8 cellular contexts compared by ENCODE assay signal in genomic region chr14:67837011-67837624, GRCh38. TPM values are rescaled to one million over a fixed set of nuclear protein-coding genes. Genes with fewer than 3 reads are reported as not detected.
DNase-seq lines count a peak whose midpoint lies in the region; ATAC-seq and TF ChIP-seq lines count a peak whose summit lies in the region.

No MANE protein-coding gene starts in this region.

- no peak overlapping the region for H3K4me3 ChIP-seq in NB4 (ENCODE audit: low read depth, low read length)
- no peak overlapping the region for H3K4me3 ChIP-seq in dorsolateral prefrontal cortex

- no peaks in the 10 kb centered on the region for H3K27me3 ChIP-seq in dorsolateral prefrontal cortex

- TF ChIP-seq POLR2A in NB4 (IDR thresholded peaks at IDR 0.05; ENCODE audit: extremely low read depth, insufficient read length) = no peak

- no peak overlapping the region for H3K27ac ChIP-seq in dorsolateral prefrontal cortex

- TF ChIP-seq CTCF in NB4 (IDR thresholded peaks at IDR 0.05; ENCODE audit: low read depth, low read length) (peak; percentile 50), dorsolateral prefrontal cortex (IDR thresholded peaks at IDR 0.05 in 54 of 56, conservative IDR thresholded peaks at IDR 0.05 in 2 of 56; ENCODE audit: low read depth in 1 of 56, partially characterized antibody in 56 of 56) (peak in 55 of 56 donors; percentile 26 to 69 (median 46))

- intact Hi-C loops in dorsolateral prefrontal cortex (cut with DNase I) = loop anchor here in 1 of 2 donors (5.0 kb wide), 1 partner anchor 980 kb away; no protein-coding TSS in a partner anchor

- DNase-seq in stimulated activated naive CD4-positive, alpha-beta T cell (lab: John Stamatoyannopoulos, UW) = peak in 5 of 6 experiments; percentile 36 to 68 (median 37)
- no peak for DNase-seq in stimulated activated naive CD4-positive, alpha-beta T cell treated with Interleukin-2 at 50 U/mL for 16 hours (lab: John Stamatoyannopoulos, UW)
- DNase-seq in NB4 (ENCODE audit: low read depth) (peak; percentile 68), T-helper 9 cell (peak; percentile 47), dorsolateral prefrontal cortex (no peak), myocyte (ENCODE audit: low read depth) (peak; percentile 76), mesenteric fat pad (ENCODE audit: low spot score) (no peak)

- ATAC-seq in GM18519 (IDR thresholded peaks at IDR 0.05; ENCODE audit: low FRiP score, unreplicated experiment) = no peak

RNA-seq across cellular contexts. Expression of gene RAD51B, which starts 17.5 kb away (rescaled TPM):
- 10 to 100 TPM in 107 of 120 experiments, 1 to 10 TPM in 13; 5.8 to 36.9 (median 15.3) TPM for total RNA-seq in dorsolateral prefrontal cortex
- 7.2 and 70.0 TPM in 2 replicates for total RNA-seq in myocyte
- 5.4 TPM for polyA plus RNA-seq in myocyte (2012)
- 14.7 TPM for total RNA-seq in mesenteric fat pad

RNA-seq across cellular contexts. Expression of gene ZFYVE26, which starts 20.7 kb away (rescaled TPM):
- total RNA-seq in dorsolateral prefrontal cortex (10 to 100 TPM; 17.7 to 41.8 (median 28.0) TPM), myocyte (21.9 and 22.5 TPM in 2 replicates), mesenteric fat pad (29.1 TPM)
- polyA plus RNA-seq in myocyte (2012) = 11.9 TPM

Comparison
In these comparisons a context has a peak if more than half of its experiments do, and no peak if none do; other contexts are left out.
1. DNase-seq: peak in stimulated activated naive CD4-positive, alpha-beta T cell (5 of 6), NB4 (single experiment), T-helper 9 cell (single experiment) and myocyte (single experiment); none in stimulated activated naive CD4-positive, alpha-beta T cell treated with Interleukin-2 at 50 U/mL for 16 hours (single experiment), dorsolateral prefrontal cortex (0 of 10) and mesenteric fat pad (single experiment).